Comparison of ENCODE assay signal across 4 cellular contexts in genomic region chr19:3191806-3192104, GRCh38. TPM values are rescaled to one million over a fixed set of nuclear protein-coding genes. Genes with fewer than 3 reads are reported as not detected.
"Had no signal": no experiment of that assay in that cellular context is flagged by ENCODE, and none has a peak within 500 bp of the region (broad histone marks: within the 10 kb centered on the region; RNA-seq: fewer than 3 reads in every experiment).

No MANE protein-coding gene starts in this region.

RNA-seq across cellular contexts. Expression of gene S1PR4, which starts 13.2 kb away (rescaled TPM):
- total RNA-seq: cardiac muscle cell had no signal
- polyA plus RNA-seq: cardiac muscle cell had no signal

RNA-seq across cellular contexts. Expression of gene CELF5, which starts 32.7 kb away (rescaled TPM):
- total RNA-seq: activated CD8-positive, alpha-beta memory T cell treated with anti-CD3 and anti-CD28 coated beads, Interleukin-2, amount 10 ng/mL, durations not matched to agents 7 days and 5 days; ascending aorta; bronchial epithelial cell had no signal

RNA-seq across cellular contexts. Expression of gene GNA15, which starts 55.9 kb away (rescaled TPM):
- polyA plus RNA-seq: cardiac muscle cell had no signal
